In the genomic region with DNA sequence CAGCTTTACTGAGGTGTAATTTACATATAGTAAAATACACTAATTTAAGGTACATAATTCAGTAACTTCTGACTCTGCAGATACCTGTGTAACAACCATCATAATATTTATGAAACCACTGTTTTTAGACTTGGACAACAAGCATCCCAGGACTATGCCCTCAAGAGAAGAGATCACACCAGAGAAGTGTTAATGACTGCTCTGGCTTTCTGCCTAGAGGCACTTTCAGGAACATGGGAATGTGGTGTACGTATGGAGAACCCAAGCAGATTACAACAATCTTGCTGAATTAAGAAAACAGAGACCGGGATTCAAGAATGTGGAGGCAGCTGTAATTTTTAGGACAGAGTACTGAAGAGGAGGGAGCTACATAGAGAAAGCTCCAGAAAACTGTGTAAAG, we compare ENCODE assay signal across 24 cellular contexts.
DNase-seq lines count a peak whose midpoint lies in the region; ATAC-seq and TF ChIP-seq lines count a peak whose summit lies in the region.
"Had no signal": no experiment of that assay in that cellular context is flagged by ENCODE, and none has a peak within 500 bp of the region (broad histone marks: within the 10 kb centered on the region; RNA-seq: fewer than 3 reads in every experiment).

No MANE protein-coding gene starts in this region.

- no peak overlapping the region for H3K4me3 ChIP-seq in retinal pigment epithelial cell (ENCODE audit: low read length)
- no peak overlapping the region for H3K4me3 ChIP-seq in HAP-1
- H3K4me3 ChIP-seq: BLaER1, GM12878 had no signal

- no peaks in the 10 kb centered on the region for H3K36me3 Mint-ChIP-seq in central memory CD8-positive, alpha-beta T cell (ENCODE audit: insufficient read depth)
- H3K36me3 Mint-ChIP-seq: CD14-positive monocyte had no signal

- H3K4me1 ChIP-seq in HAP-1: no peaks in the 10 kb centered on the region
- H3K4me1 ChIP-seq: BE2C, BLaER1 had no signal

- DNase-seq in Right ventricle myocardium superior (no peak), cardiac septum (ENCODE audit: low spot score) (no peak), retinal pigment epithelial cell (ENCODE audit: low read depth) (peak; percentile 18), HAP-1 (ENCODE audit: low spot score in 2 of 2) (no peak), middle frontal gyrus (ENCODE audit: extremely low spot score, low spot score) (no peak)
- no peak for DNase-seq in central memory CD8-positive, alpha-beta T cell (ENCODE audit: low spot score in 2 of 2)
- DNase-seq: 8988T; ACHN; BE2C; C1 segment of cervical spinal cord; CD4-positive, alpha-beta memory T cell; CD4-positive, CD25-positive, alpha-beta regulatory T cell; CD8-positive, alpha-beta memory T cell; COR-L47; DMS 273 treated with DMSO at 0.1 percent for 48 hours; DMS153; DMS53; DMS79; DND-41; EL; GDM1 had no signal

- in situ Hi-C loops in HAP-1 (cut with MboI; ENCODE audit: low sequenced_read_pairs): no loop called here

- H3K9me3 Mint-ChIP-seq in central memory CD8-positive, alpha-beta T cell: peaks cover 20% of the 10 kb centered on the region

- no peaks in the 10 kb centered on the region for H3K27me3 ChIP-seq in HAP-1 (ENCODE audit: low read depth)
- H3K27me3 ChIP-seq: BE2C, BLaER1 had no signal

- no peaks in the 10 kb centered on the region for H3K36me3 ChIP-seq in HAP-1 (replicated peaks)
- H3K36me3 ChIP-seq: BE2C had no signal

- intact Hi-C loops in Right ventricle myocardium superior (cut with DNase I): no loop called here
- intact Hi-C loops in cardiac septum (cut with DNase I): no loop called here

- no peak for TF ChIP-seq CTCF in retinal pigment epithelial cell (conservative IDR thresholded peaks at IDR 0.05; ENCODE audit: low read depth, low read length)

- ATAC-seq in Right ventricle myocardium superior (ENCODE audit: poor library complexity): peak; percentile 85
- ATAC-seq in central memory CD8-positive, alpha-beta T cell (replicated peaks; ENCODE audit: extremely low read depth, poor library complexity, severe bottlenecking): no peak
- ATAC-seq: GM12878 had no signal

- peaks cover 13% of the 10 kb centered on the region for H3K4me1 Mint-ChIP-seq in central memory CD8-positive, alpha-beta T cell
- H3K4me1 Mint-ChIP-seq: CD14-positive monocyte; CD4-positive, alpha-beta memory T cell; CD4-positive, CD25-positive, alpha-beta regulatory T cell had no signal

- H3K9me3 ChIP-seq in HAP-1: no peaks in the 10 kb centered on the region; the same call in 1 of the 2 replicates

- no peak overlapping the region for H3K4me3 Mint-ChIP-seq in central memory CD8-positive, alpha-beta T cell
- H3K4me3 Mint-ChIP-seq: CD14-positive monocyte; CD4-positive, alpha-beta memory T cell; CD4-positive, CD25-positive, alpha-beta regulatory T cell; CD8-positive, alpha-beta memory T cell had no signal

- no peaks in the 10 kb centered on the region for H3K27me3 Mint-ChIP-seq in central memory CD8-positive, alpha-beta T cell
- H3K27me3 Mint-ChIP-seq: CD4-positive, CD25-positive, alpha-beta regulatory T cell; CD8-positive, alpha-beta memory T cell had no signal

- H3K27ac Mint-ChIP-seq in central memory CD8-positive, alpha-beta T cell (ENCODE audit: low read depth): peak overlapping the region; percentile 33
- H3K27ac Mint-ChIP-seq: CD14-positive monocyte; CD4-positive, CD25-positive, alpha-beta regulatory T cell had no signal
